9 cellular contexts compared by ENCODE assay signal in the genomic region with DNA sequence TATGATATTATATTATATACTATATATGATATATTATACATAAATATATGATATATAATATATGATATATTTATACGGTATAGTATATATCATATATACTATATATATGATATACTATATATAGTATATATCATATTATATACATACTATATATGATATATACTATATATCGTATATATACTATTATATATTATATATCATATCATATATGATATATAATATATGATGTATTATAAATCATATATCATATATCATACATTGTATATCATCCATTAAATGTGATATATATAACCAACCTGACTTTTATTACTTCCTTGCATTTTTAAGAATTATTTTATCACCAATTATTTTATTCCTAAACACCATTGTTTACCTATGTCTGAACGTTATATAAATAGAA.
"Had no signal": no experiment of that assay in that cellular context is flagged by ENCODE, and none has a peak within 500 bp of the region (broad histone marks: within the 10 kb centered on the region; RNA-seq: fewer than 3 reads in every experiment).

No MANE protein-coding gene starts in this region.

- FAIRE-seq: HTR-8/SVneo had no signal

- H3K4me3 ChIP-seq: GM23248, HAP-1 had no signal

- ATAC-seq: HCT116 had no signal

- DNase-seq: GM23248, GOT3, H7, HFFc6, IMR-90, KBM-7 had no signal
